In genomic region chr4:146522862-146523205, GRCh38 we compare ENCODE assay signal across 8 cellular contexts. TPM values are rescaled to one million over a fixed set of nuclear protein-coding genes. Genes with fewer than 3 reads are reported as not detected.
A peak's percentile ranks its signal among the peaks of the same experiment; 100 is the strongest.
DNase-seq lines count a peak whose midpoint lies in the region; ATAC-seq and TF ChIP-seq lines count a peak whose summit lies in the region.

No MANE protein-coding gene starts in this region.

- peak overlapping the region; percentile 89 for H3K4me2 ChIP-seq in PC-9

- no TSS peak for BruUV-seq in PC-9 (replicated peaks; lab: Mats Ljungman, UMichigan)

- no peaks in the 10 kb centered on the region for H3K9me2 ChIP-seq in PC-9 (ENCODE audit: insufficient read depth)

- TF ChIP-seq POLR2A in erythroblast (IDR thresholded peaks at IDR 0.05; ENCODE audit: low read length): no peak

- H4K20me1 ChIP-seq in PC-9 (ENCODE audit: insufficient read depth): no peaks in the 10 kb centered on the region

- no peak for TF ChIP-seq CTCF in cardiac muscle cell (IDR thresholded peaks at IDR 0.05; ENCODE audit: low read depth, low read length)
- TF ChIP-seq CTCF in PC-9 (conservative IDR thresholded peaks at IDR 0.05): no peak
- no peak for TF ChIP-seq CTCF in neutrophil (IDR thresholded peaks at IDR 0.05)

- peaks cover 5% of the 10 kb centered on the region for H3K4me1 ChIP-seq in cardiac muscle cell (ENCODE audit: low read depth)
- H3K4me1 ChIP-seq in PC-9 (replicated peaks; ENCODE audit: insufficient read depth): peaks cover 15% of the 10 kb centered on the region
- H3K4me1 ChIP-seq in neutrophil (ENCODE audit: control insufficient read depth in 1 of 2, insufficient read depth in 1 of 2, low read depth in 1 of 2, low read length in 1 of 2): peaks cover 13 to 16% of the 10 kb centered on the region in 2 experiments

- ATAC-seq in HG02973 (IDR thresholded peaks at IDR 0.05; ENCODE audit: unreplicated experiment): peak; percentile 20

- CTCF ChIA-PET in PC-9 (lab: Charles Lee): no interaction called here

- no peak overlapping the region for H3K27ac ChIP-seq in cardiac muscle cell
- no peak overlapping the region for H3K27ac ChIP-seq in PC-9
- H3K27ac ChIP-seq in neutrophil: no peak overlapping the region

- POLR2A ChIA-PET in PC-9 (lab: Charles Lee; ENCODE audit: unreplicated experiment): no interaction called here

- DNase-seq in cardiac muscle cell (ENCODE audit: low read depth in 1 of 2, low spot score in 1 of 2) (peak in 1 of 2 donors; percentile 7), cardiac septum (ENCODE audit: low spot score) (no peak), PC-9 (no peak), erythroblast (lab: John Stamatoyannopoulos, UW) (peak; percentile 57 to 64), KG1 (lab: John Stamatoyannopoulos, UW) (no peak), middle frontal gyrus (ENCODE audit: extremely low spot score, low spot score) (no peak)

- H3K4me3 ChIP-seq in cardiac muscle cell (peak overlapping the region; percentile 83), PC-9 (peak overlapping the region; percentile 95), neutrophil (ENCODE audit: low read depth in 1 of 2, low read length in 1 of 2) (peak overlapping the region; percentile 68 to 79)

- H3K36me3 ChIP-seq in cardiac muscle cell: no peaks in the 10 kb centered on the region
- no peaks in the 10 kb centered on the region for H3K36me3 ChIP-seq in PC-9 (ENCODE audit: low read depth)
- H3K36me3 ChIP-seq in neutrophil: no peaks in the 10 kb centered on the region

- no peaks in the 10 kb centered on the region for H3K9me3 ChIP-seq in cardiac muscle cell (ENCODE audit: low read depth)
- H3K9me3 ChIP-seq in PC-9 (ENCODE audit: insufficient read depth, low read depth): no peaks in the 10 kb centered on the region
- H3K9me3 ChIP-seq in neutrophil: no peaks in the 10 kb centered on the region

- intact Hi-C loops in cardiac septum (cut with DNase I): no loop called here
- intact Hi-C loops in PC-9 (cut with micrococcal nuclease; ENCODE audit: unreplicated experiment): loop anchor here (10.0 kb wide), 1 partner anchor 392 kb away; no protein-coding TSS in a partner anchor

- peaks cover 6% of the 10 kb centered on the region for H3F3A ChIP-seq in PC-9 (ENCODE audit: insufficient read depth, low read depth)

- H3K27me3 ChIP-seq in cardiac muscle cell: no peaks in the 10 kb centered on the region
- no peaks in the 10 kb centered on the region for H3K27me3 ChIP-seq in PC-9 (ENCODE audit: insufficient read depth, low read depth)
- H3K27me3 ChIP-seq in neutrophil: no peaks in the 10 kb centered on the region

- peak overlapping the region; percentile 100 for H2AFZ ChIP-seq in PC-9

- H3K79me2 ChIP-seq in PC-9 (ENCODE audit: low read depth): peaks cover 24% of the 10 kb centered on the region

RNA-seq across cellular contexts. Expression of gene SLC10A7, which starts 1.1 kb away (rescaled TPM):
- total RNA-seq in cardiac muscle cell (2.9 and 3.2 TPM in 2 replicates), cardiac septum (5.0 TPM), PC-9 (2021) (4.8 and 11.4 TPM in 2 replicates)
- 1.9 and 3.8 TPM in 2 replicates for polyA plus RNA-seq in cardiac muscle cell

Comparison
In these comparisons a context has a peak if more than half of its experiments do, and no peak if none do; other contexts are left out.
1. DNase-seq: peak in erythroblast (2 of 2); none in cardiac septum (single experiment), PC-9 (0 of 2), KG1 (single experiment) and middle frontal gyrus (single experiment).
2. Peak in every context shown above with its lines, with median percentiles within 50 percentile points of each other: H3K4me3 ChIP-seq.